Comparison of ENCODE assay signal across 2 cellular contexts in genomic region chr4:132493476-132493875, GRCh38.
TF ChIP-seq lines count a peak whose summit lies in the region.

No MANE protein-coding gene starts in this region.

TF ChIP-seq in HCT116, 20 proteins besides CTCF, POLR2A, EP300 and RAD21:
- TF ChIP-seq YY1 (IDR thresholded peaks at IDR 0.05; ENCODE audit: extremely low read depth, insufficient replicate concordance, low read depth, low read length) (no peak), ATF3 (IDR thresholded peaks at IDR 0.05) (no peak)

TF ChIP-seq in H1, 55 proteins besides CTCF, POLR2A, EP300 and RAD21 (continued from another document):
- TF ChIP-seq CHD7 (IDR thresholded peaks at IDR 0.05; ENCODE audit: insufficient replicate concordance, low read length): peak; percentile 47
